Comparison of ENCODE assay signal across 8 cellular contexts in genomic region chr12:53222170-53223005, GRCh38. TPM values are rescaled to one million over a fixed set of nuclear protein-coding genes. Genes with fewer than 3 reads are reported as not detected.
A peak's percentile ranks its signal among the peaks of the same experiment; 100 is the strongest.
DNase-seq lines count a peak whose midpoint lies in the region; ATAC-seq, FAIRE-seq and TF ChIP-seq lines count a peak whose summit lies in the region.

No MANE protein-coding gene starts in this region.

- BruUV-seq in Caco-2 (replicated peaks; lab: Mats Ljungman, UMichigan), result no TSS peak
- no TSS peak for BruUV-seq in Panc1 (replicated peaks; lab: Mats Ljungman, UMichigan)
- no TSS peak for BruUV-seq in endothelial cell of umbilical vein (replicated peaks; lab: Mats Ljungman, UMichigan)

- no peak for TF ChIP-seq POLR2A in endothelial cell of umbilical vein (IDR thresholded peaks at IDR 0.05; ENCODE audit: low read depth, low read length)

- peak overlapping the region; percentile 45 for H3K4me3 ChIP-seq in Caco-2 (ENCODE audit: low read depth, low read length)
- H3K4me3 ChIP-seq in Panc1 (ENCODE audit: low read depth in 2 of 2, low read length in 2 of 2), result peak overlapping the region in 1 of 2 experiments; percentile 39; a peak in 1 of 4 replicates
- peak overlapping the region in 1 of 3 experiments; percentile 66 for H3K4me3 ChIP-seq in endothelial cell of umbilical vein (replicated peaks in 1 of 3; ENCODE audit: insufficient read depth in 1 of 3, low read depth in 1 of 3, low read length in 3 of 3)
- peak overlapping the region in 2 of 4 donors; percentile 49 to 66 for H3K4me3 ChIP-seq in pancreas

- H3K4me3 Mint-ChIP-seq in Caco-2 (ENCODE audit: unreplicated experiment), result peak overlapping the region; percentile 97

- POLR2A ChIA-PET in Caco-2 (lab: Charles Lee), result no interaction called here
- POLR2A ChIA-PET in Panc1 (lab: Charles Lee), result no interaction called here
- POLR2A ChIA-PET in endothelial cell of umbilical vein (lab: Charles Lee), result no interaction called here

- peaks cover 10% of the 10 kb centered on the region for H3K36me3 Mint-ChIP-seq in Caco-2 (ENCODE audit: insufficient read depth, unreplicated experiment)

- H4K20me1 ChIP-seq in endothelial cell of umbilical vein (replicated peaks; ENCODE audit: control insufficient read depth, extremely low read depth, insufficient read depth, low read length), result no peaks in the 10 kb centered on the region

- DNase-seq in Caco-2 (no peak), Panc1 (ENCODE audit: low read depth, low spot score) (no peak), endothelial cell of umbilical vein (ENCODE audit: low read depth, low spot score) (no peak), pancreas (peak in 1 of 6 donors; percentile 14), NCI-H524 treated with DMSO at 0.1 percent for 48 hours (lab: John Stamatoyannopoulos, UW) (no peak), T1000 (lab: John Stamatoyannopoulos, UW) (no peak)
- no peak for DNase-seq in effector CD8-positive, alpha-beta T cell (lab: John Stamatoyannopoulos, UW)

- no peak overlapping the region for H2AFZ ChIP-seq in endothelial cell of umbilical vein (ENCODE audit: low read depth, low read length)

- no peak for ATAC-seq in Panc1
- ATAC-seq in pancreas, result no peak
- ATAC-seq in HG02852 (IDR thresholded peaks at IDR 0.05; ENCODE audit: unreplicated experiment), result no peak

- H3K9me1 ChIP-seq in endothelial cell of umbilical vein (replicated peaks; ENCODE audit: control insufficient read depth, extremely low read depth, insufficient read depth, low read length), result no peaks in the 10 kb centered on the region

- in situ Hi-C loops in Panc1 (cut with HindIII; ENCODE audit: low pct_unique_long_range_greater_than_20kb, low sequenced_read_pairs), result no loop called here

- H3K4me1 ChIP-seq in Caco-2 (peaks cover 18% of the 10 kb centered on the region), Panc1 (ENCODE audit: control insufficient read depth, insufficient read depth, low read length) (peaks cover 45% of the 10 kb centered on the region), endothelial cell of umbilical vein (ENCODE audit: control insufficient read depth, extremely low read depth, insufficient read depth, low read length) (peaks cover 41% of the 10 kb centered on the region), pancreas (peaks cover 0 to 13% (median 5%) of the 10 kb centered on the region in 3 donors)

- dilution Hi-C loops in endothelial cell of umbilical vein (cut with MboI; ENCODE audit: extremely low pct_ligation_motif_present, low sequenced_read_pairs), result no loop called here

- CTCF ChIA-PET in Caco-2 (lab: Charles Lee), result no interaction called here
- CTCF ChIA-PET in Panc1 (lab: Charles Lee), result no interaction called here
- CTCF ChIA-PET in endothelial cell of umbilical vein (lab: Charles Lee), result no interaction called here

- H3K36me3 ChIP-seq in Caco-2 (ENCODE audit: control insufficient read depth, insufficient read depth, low read length), result no peaks in the 10 kb centered on the region
- H3K36me3 ChIP-seq in Panc1 (ENCODE audit: control insufficient read depth, insufficient read depth, low read length), result no peaks in the 10 kb centered on the region
- H3K36me3 ChIP-seq in endothelial cell of umbilical vein (ENCODE audit: control insufficient read depth in 2 of 2, extremely low read depth in 1 of 2, insufficient read depth in 2 of 2, low read length in 2 of 2), result no peaks in the 10 kb centered on the region
- H3K36me3 ChIP-seq in pancreas, result no peaks in the 10 kb centered on the region

- no peak for TF ChIP-seq CTCF in Caco-2 (IDR thresholded peaks at IDR 0.05; ENCODE audit: insufficient read depth in 1 of 2, low read depth in 1 of 2, low read length in 1 of 2, severe bottlenecking in 1 of 2, unreplicated experiment in 1 of 2)
- TF ChIP-seq CTCF in Panc1 (IDR thresholded peaks at IDR 0.05), result no peak
- TF ChIP-seq CTCF in endothelial cell of umbilical vein (IDR thresholded peaks at IDR 0.05; ENCODE audit: extremely low read depth in 1 of 2, insufficient read depth in 1 of 2, low read depth in 1 of 2, low read length in 2 of 2), result no peak
- TF ChIP-seq CTCF in pancreas (IDR thresholded peaks at IDR 0.05), result no peak

- peaks cover 39% of the 10 kb centered on the region for H3K4me1 Mint-ChIP-seq in Caco-2 (ENCODE audit: low read depth, unreplicated experiment)

- no peaks in the 10 kb centered on the region for H3K27me3 Mint-ChIP-seq in Caco-2 (ENCODE audit: insufficient read depth, unreplicated experiment)

- H3K27ac Mint-ChIP-seq in Caco-2 (ENCODE audit: unreplicated experiment), result no peak overlapping the region

- intact Hi-C loops in Caco-2 (cut with micrococcal nuclease; ENCODE audit: unreplicated experiment), result loop anchor here (5.0 kb wide), 1 partner anchor 160 kb away; the partner anchor contains the start of gene SP1
- intact Hi-C loops in Panc1 (cut with micrococcal nuclease; ENCODE audit: unreplicated experiment), result no loop called here
- intact Hi-C loops in endothelial cell of umbilical vein (cut with micrococcal nuclease), result loop anchor here (1.0 to 5.0 kb wide), 2 partner anchors 8 to 280 kb away; partner anchors contain the start of gene TARBP2
- intact Hi-C loops in pancreas (cut with DNase I), result no loop called here

- 42 to 58% methylated on average over 5 of the region's 5 CpGs for WGBS in pancreas, 2 donors

- peak overlapping the region; percentile 88 for H3K27ac ChIP-seq in Panc1 (ENCODE audit: low read length)
- no peak overlapping the region for H3K27ac ChIP-seq in endothelial cell of umbilical vein (ENCODE audit: insufficient read depth, low read depth, low read length)
- peak overlapping the region; percentile 97 to 98 (median 97) for H3K27ac ChIP-seq in pancreas

- H3K4me2 ChIP-seq in endothelial cell of umbilical vein (ENCODE audit: insufficient read depth, low read length), result peak overlapping the region; percentile 15

- FAIRE-seq in endothelial cell of umbilical vein (lab: Jason Lieb, UNC), result no peak
- no peak for FAIRE-seq in pancreas (lab: Jason Lieb, UNC)

- H3K9me3 ChIP-seq in Caco-2 (no peaks in the 10 kb centered on the region), Panc1 (ENCODE audit: control insufficient read depth, insufficient read depth, low read depth, low read length) (no peaks in the 10 kb centered on the region), endothelial cell of umbilical vein (replicated peaks; ENCODE audit: control insufficient read depth, insufficient read depth, low read length) (no peaks in the 10 kb centered on the region), pancreas (no peaks in the 10 kb centered on the region)

- H3K79me2 ChIP-seq in endothelial cell of umbilical vein (ENCODE audit: control insufficient read depth, insufficient read depth, low read length), result no peaks in the 10 kb centered on the region

- H3K9me3 Mint-ChIP-seq in Caco-2 (ENCODE audit: unreplicated experiment), result no peaks in the 10 kb centered on the region

- no peak overlapping the region for H3K9ac ChIP-seq in endothelial cell of umbilical vein (replicated peaks; ENCODE audit: extremely low read depth, insufficient read depth, low read length)

- no peaks in the 10 kb centered on the region for H3K27me3 ChIP-seq in Caco-2 (replicated peaks; ENCODE audit: control insufficient read depth, insufficient read depth, low read length)
- H3K27me3 ChIP-seq in Panc1 (ENCODE audit: control insufficient read depth, insufficient read depth, low read length), result no peaks in the 10 kb centered on the region
- H3K27me3 ChIP-seq in endothelial cell of umbilical vein (ENCODE audit: control insufficient read depth in 2 of 2, insufficient read depth in 2 of 2, low read length in 2 of 2), result no peaks in the 10 kb centered on the region
- H3K27me3 ChIP-seq in pancreas, result no peaks in the 10 kb centered on the region

RNA-seq across cellular contexts. Expression of gene RARG, which starts 9.6 kb away (rescaled TPM):
- 11.8 and 12.9 TPM in 2 replicates for total RNA-seq in Caco-2 (2022)
- 41.2 TPM for total RNA-seq in Panc1 (2021; ENCODE audit: unreplicated experiment)
- polyA plus RNA-seq in Panc1 (2012; ENCODE audit: insufficient read length), result 40.7 TPM
- total RNA-seq in endothelial cell of umbilical vein, result 16.1 and 19.5 TPM in 2 replicates
- 9.9 and 11.6 TPM in 2 replicates for polyA plus RNA-seq in endothelial cell of umbilical vein
- 7.7 and 9.4 TPM in 2 replicates for polyA plus RNA-seq in endothelial cell of umbilical vein (2011; cell fraction: cytosol; rRNA removed)
- 10.6 and 13.5 TPM in 2 replicates for polyA plus RNA-seq in endothelial cell of umbilical vein (2011; cell fraction: nucleus; rRNA removed)
- 13.4 and 16.6 TPM in 2 replicates for polyA plus RNA-seq in endothelial cell of umbilical vein (2012)
- polyA minus RNA-seq in endothelial cell of umbilical vein, result 6.7 and 8.5 TPM in 2 replicates
- polyA minus RNA-seq in endothelial cell of umbilical vein (2011; cell fraction: cytosol; rRNA and poly(A)+ RNA removed), result 19.9 TPM
- polyA minus RNA-seq in endothelial cell of umbilical vein (2011; cell fraction: nucleus; rRNA and poly(A)+ RNA removed), result 2.5 and 4.1 TPM in 2 replicates
- total RNA-seq in pancreas, result 10 to 100 TPM in 2 of 6 donors, 1 to 10 TPM in 4; 4.4 to 18.7 (median 7.4) TPM
- 10 to 100 TPM; 10.3 to 11.7 TPM for polyA plus RNA-seq in pancreas

RNA-seq across cellular contexts. Expression of gene ITGB7, which starts 15.3 kb away (rescaled TPM):
- total RNA-seq in Caco-2 (2022) (1.1 TPM in 2 replicates), Panc1 (2021; ENCODE audit: unreplicated experiment) (0.98 TPM), endothelial cell of umbilical vein (not detected in 2 replicates), pancreas (1 to 10 TPM; 1.1 to 1.7 (median 1.4) TPM)
- not detected for polyA plus RNA-seq in Panc1 (2012; ENCODE audit: insufficient read length)
- polyA plus RNA-seq in endothelial cell of umbilical vein (0.17 and 0.18 TPM in 2 replicates), pancreas (1 to 10 TPM; 1.6 to 1.8 TPM)
- polyA plus RNA-seq in endothelial cell of umbilical vein (2011; cell fraction: cytosol; rRNA removed), result 0.04 and 0.14 TPM in 2 replicates
- 0.43 and 0.47 TPM in 2 replicates for polyA plus RNA-seq in endothelial cell of umbilical vein (2011; cell fraction: nucleus; rRNA removed)
- not detected in 2 replicates for polyA plus RNA-seq in endothelial cell of umbilical vein (2012)
- polyA minus RNA-seq in endothelial cell of umbilical vein, result 0.17 TPM in 1 of 2 replicates, not detected in the other
- polyA minus RNA-seq in endothelial cell of umbilical vein (2011; cell fraction: cytosol; rRNA and poly(A)+ RNA removed), result not detected
- polyA minus RNA-seq in endothelial cell of umbilical vein (2011; cell fraction: nucleus; rRNA and poly(A)+ RNA removed), result 0.53 TPM in 1 of 2 replicates, not detected in the other

RNA-seq across cellular contexts. Expression of gene CSAD, which starts 41.7 kb away (rescaled TPM):
- total RNA-seq in Caco-2 (2022), result 20.1 and 23.0 TPM in 2 replicates
- 15.4 TPM for total RNA-seq in Panc1 (2021; ENCODE audit: unreplicated experiment)
- polyA plus RNA-seq in Panc1 (2012; ENCODE audit: insufficient read length), result 12.5 TPM
- 21.1 and 22.0 TPM in 2 replicates for total RNA-seq in endothelial cell of umbilical vein
- 24.0 and 24.4 TPM in 2 replicates for polyA plus RNA-seq in endothelial cell of umbilical vein
- 5.1 and 8.8 TPM in 2 replicates for polyA plus RNA-seq in endothelial cell of umbilical vein (2011; cell fraction: cytosol; rRNA removed)
- polyA plus RNA-seq in endothelial cell of umbilical vein (2011; cell fraction: nucleus; rRNA removed), result 214 and 219 TPM in 2 replicates
- polyA plus RNA-seq in endothelial cell of umbilical vein (2012), result 16.2 and 18.2 TPM in 2 replicates
- polyA minus RNA-seq in endothelial cell of umbilical vein, result 21.9 and 31.0 TPM in 2 replicates
- 4.9 TPM for polyA minus RNA-seq in endothelial cell of umbilical vein (2011; cell fraction: cytosol; rRNA and poly(A)+ RNA removed)
- polyA minus RNA-seq in endothelial cell of umbilical vein (2011; cell fraction: nucleus; rRNA and poly(A)+ RNA removed), result 28.4 and 32.6 TPM in 2 replicates
- total RNA-seq in pancreas, result 10 to 100 TPM; 10.1 to 28.4 (median 16.1) TPM
- polyA plus RNA-seq in pancreas, result 10 to 100 TPM; 78.5 to 83.2 TPM

RNA-seq across cellular contexts. Expression of gene ZNF740, which starts 41.9 kb away (rescaled TPM):
- total RNA-seq in Caco-2 (2022), result 35.8 and 43.0 TPM in 2 replicates
- 46.8 TPM for total RNA-seq in Panc1 (2021; ENCODE audit: unreplicated experiment)
- polyA plus RNA-seq in Panc1 (2012; ENCODE audit: insufficient read length), result 29.9 TPM
- 34.9 and 38.1 TPM in 2 replicates for total RNA-seq in endothelial cell of umbilical vein
- 7.9 and 10.5 TPM in 2 replicates for polyA plus RNA-seq in endothelial cell of umbilical vein
- polyA plus RNA-seq in endothelial cell of umbilical vein (2011; cell fraction: cytosol; rRNA removed), result 6.8 and 8.4 TPM in 2 replicates
- 42.0 and 46.7 TPM in 2 replicates for polyA plus RNA-seq in endothelial cell of umbilical vein (2011; cell fraction: nucleus; rRNA removed)
- 10.6 and 12.2 TPM in 2 replicates for polyA plus RNA-seq in endothelial cell of umbilical vein (2012)
- 27.6 and 28.4 TPM in 2 replicates for polyA minus RNA-seq in endothelial cell of umbilical vein
- 15.1 TPM for polyA minus RNA-seq in endothelial cell of umbilical vein (2011; cell fraction: cytosol; rRNA and poly(A)+ RNA removed)
- polyA minus RNA-seq in endothelial cell of umbilical vein (2011; cell fraction: nucleus; rRNA and poly(A)+ RNA removed), result 43.0 and 55.1 TPM in 2 replicates
- 10 to 100 TPM; 13.3 to 33.1 (median 19.8) TPM for total RNA-seq in pancreas
- 1 to 10 TPM; 5.2 to 7.6 TPM for polyA plus RNA-seq in pancreas

RNA-seq across cellular contexts. Expression of gene ESPL1, which starts 45.7 kb away (rescaled TPM):
- 32.3 and 34.9 TPM in 2 replicates for total RNA-seq in Caco-2 (2022)
- 54.6 TPM for total RNA-seq in Panc1 (2021; ENCODE audit: unreplicated experiment)
- 13.7 TPM for polyA plus RNA-seq in Panc1 (2012; ENCODE audit: insufficient read length)
- 39.3 and 42.7 TPM in 2 replicates for total RNA-seq in endothelial cell of umbilical vein
- 16.2 and 18.8 TPM in 2 replicates for polyA plus RNA-seq in endothelial cell of umbilical vein
- 10.3 and 10.6 TPM in 2 replicates for polyA plus RNA-seq in endothelial cell of umbilical vein (2011; cell fraction: cytosol; rRNA removed)
- 66.8 and 72.5 TPM in 2 replicates for polyA plus RNA-seq in endothelial cell of umbilical vein (2011; cell fraction: nucleus; rRNA removed)
- polyA plus RNA-seq in endothelial cell of umbilical vein (2012), result 5.8 and 10.4 TPM in 2 replicates
- 20.5 and 30.2 TPM in 2 replicates for polyA minus RNA-seq in endothelial cell of umbilical vein
- 16.7 TPM for polyA minus RNA-seq in endothelial cell of umbilical vein (2011; cell fraction: cytosol; rRNA and poly(A)+ RNA removed)
- polyA minus RNA-seq in endothelial cell of umbilical vein (2011; cell fraction: nucleus; rRNA and poly(A)+ RNA removed), result 19.9 and 31.0 TPM in 2 replicates
- under 1 TPM; 0.09 to 0.81 (median 0.50) TPM for total RNA-seq in pancreas
- under 1 TPM; 0.09 to 0.27 TPM for polyA plus RNA-seq in pancreas

Comparison
In these comparisons a context has a peak if more than half of its experiments do, and no peak if none do; other contexts are left out.
1. intact Hi-C loops: an anchor here in Caco-2 (5.0 kb wide) and endothelial cell of umbilical vein (1.0 to 5.0 kb wide); none called in Panc1 and pancreas.